Comparison of ENCODE assay signal across 11 cellular contexts in the genomic region with DNA sequence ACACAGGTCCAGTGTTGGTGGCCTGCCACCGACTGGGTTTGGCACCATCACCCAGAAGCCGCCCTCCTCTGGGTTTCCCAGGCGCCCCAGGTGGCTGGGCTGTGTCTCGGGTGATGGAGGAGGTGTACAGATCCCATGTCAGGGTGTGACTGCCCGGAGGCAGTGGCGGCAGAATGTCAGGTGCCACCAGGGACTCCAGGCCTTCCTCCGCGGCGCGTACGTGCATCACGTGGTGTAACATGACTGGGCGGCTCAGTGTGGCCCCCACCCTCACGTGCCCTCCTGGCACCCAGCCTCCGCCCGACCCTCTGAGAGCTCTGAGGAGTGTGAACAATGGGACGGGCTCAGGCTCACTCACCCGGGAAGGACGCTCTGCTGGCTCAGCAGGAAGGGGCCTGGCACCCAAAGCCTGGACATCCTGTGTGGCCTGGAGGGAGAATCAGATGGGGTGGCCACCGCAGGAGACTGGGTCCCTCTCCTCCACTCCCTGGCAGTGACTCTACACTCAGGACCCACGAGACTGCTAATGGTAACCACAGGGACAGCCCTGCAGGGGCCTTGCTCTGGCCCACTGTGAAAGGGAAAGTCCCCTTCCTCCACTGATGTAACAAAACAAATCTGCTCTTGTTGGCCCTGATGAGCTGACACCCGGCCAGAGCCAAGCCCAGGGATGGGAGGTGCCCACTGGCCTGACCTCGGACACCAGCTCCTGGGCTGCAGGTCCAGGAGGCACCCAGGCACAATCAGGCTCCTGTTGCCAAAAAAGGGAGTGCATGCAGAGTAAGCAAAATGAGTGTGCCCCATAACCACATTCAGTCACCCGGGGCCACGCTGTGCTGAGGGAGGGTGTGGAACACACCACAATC.
DNase-seq lines count a peak whose midpoint lies in the region; ATAC-seq, FAIRE-seq and TF ChIP-seq lines count a peak whose summit lies in the region.
"Had no signal": no experiment of that assay in that cellular context is flagged by ENCODE, and none has a peak within 500 bp of the region (broad histone marks: within the 10 kb centered on the region; RNA-seq: fewer than 3 reads in every experiment).

No MANE protein-coding gene starts in this region.

- H3K4me3 ChIP-seq in esophagus muscularis mucosa = no peak overlapping the region
- H3K4me3 ChIP-seq in psoas muscle = no peak overlapping the region

- no peak overlapping the region for H3K27ac Mint-ChIP-seq in T-cell

- peaks cover 15% of the 10 kb centered on the region for H3K36me3 Mint-ChIP-seq in T-cell

- H3K27ac ChIP-seq in esophagus muscularis mucosa (replicated peaks in 1 of 4) = peak overlapping the region in 3 of 4 donors; percentile 34 to 51 (median 40)
- H3K27ac ChIP-seq in psoas muscle = peak overlapping the region; percentile 30

- TF ChIP-seq POLR2A in esophagus muscularis mucosa (IDR thresholded peaks at IDR 0.05; ENCODE audit: low read depth) = no peak
- TF ChIP-seq POLR2A in GM12891 (IDR thresholded peaks at IDR 0.05; ENCODE audit: low read depth, low read length) = no peak

- POLR2A ChIA-PET in T-cell (lab: Charles Lee) = no interaction called here

- 82% methylated on average over 14 of the region's 25 CpGs for WGBS in esophagus muscularis mucosa
- 57 to 83% (median 74%) methylated on average over 23 to 25 of the region's 25 CpGs for WGBS in psoas muscle, 3 donors

- H3K4me1 Mint-ChIP-seq in T-cell = peaks cover 1 to 7% (median 4%) of the 10 kb centered on the region in 3 donors

- H3K9me3 ChIP-seq in esophagus muscularis mucosa = no peaks in the 10 kb centered on the region
- no peaks in the 10 kb centered on the region for H3K9me3 ChIP-seq in psoas muscle

- intact Hi-C loops in esophagus muscularis mucosa (cut with DNase I) = no loop called here
- intact Hi-C loops in psoas muscle (cut with DNase I) = no loop called here

- TF ChIP-seq EP300 in esophagus muscularis mucosa (IDR thresholded peaks at IDR 0.05) = no peak

- CTCF ChIA-PET in T-cell (lab: Charles Lee) = no interaction called here

- no peaks in the 10 kb centered on the region for H3K27me3 ChIP-seq in esophagus muscularis mucosa
- H3K27me3 ChIP-seq in psoas muscle (ENCODE audit: insufficient read depth in 3 of 3, low read length in 2 of 3) = no peaks in the 10 kb centered on the region

- H3K9me3 Mint-ChIP-seq in T-cell = no peaks in the 10 kb centered on the region
- H3K9me3 Mint-ChIP-seq: nephron had no signal

- no peaks in the 10 kb centered on the region for H3K36me3 ChIP-seq in esophagus muscularis mucosa
- H3K36me3 ChIP-seq in psoas muscle (ENCODE audit: insufficient read depth in 1 of 2, low read depth in 1 of 2) = no peaks in the 10 kb centered on the region

- H3K27me3 Mint-ChIP-seq in T-cell = no peaks in the 10 kb centered on the region

- H3K4me3 Mint-ChIP-seq in T-cell = no peak overlapping the region
- H3K4me3 Mint-ChIP-seq: nephron had no signal

- peaks cover 22 to 30% (median 26%) of the 10 kb centered on the region in 4 donors for H3K4me1 ChIP-seq in esophagus muscularis mucosa
- peaks cover 24% of the 10 kb centered on the region for H3K4me1 ChIP-seq in psoas muscle

- no peak for FAIRE-seq in GM12891 (lab: Jason Lieb, UNC)
- FAIRE-seq: GM12892 had no signal

- TF ChIP-seq CTCF in esophagus muscularis mucosa (IDR thresholded peaks at IDR 0.05) (no peak), psoas muscle (IDR thresholded peaks at IDR 0.05) (no peak)

- ATAC-seq in GM19023 (IDR thresholded peaks at IDR 0.05; ENCODE audit: unreplicated experiment) (peak; percentile 54), psoas muscle (peak in 3 of 4 donors; percentile 28 to 39 (median 34)), GM21529 (IDR thresholded peaks at IDR 0.05; ENCODE audit: unreplicated experiment) (no peak), T-cell (replicated peaks in 1 of 4) (no peak)

- DNase-seq in NCI-H2029 (lab: John Stamatoyannopoulos, UW) (peak; percentile 82), esophagus muscularis mucosa (ENCODE audit: extremely low spot score) (no peak), psoas muscle (peak in 1 of 2 donors; percentile 49), GM12891 (ENCODE audit: insufficient read length, low spot score) (no peak), T-cell (no peak), iPS-NIHi11 (ENCODE audit: low spot score) (no peak)
- DNase-seq: NCI-H226 had no signal

TF ChIP-seq in GM12891, 5 proteins besides CTCF, POLR2A, EP300 and RAD21:
- TF ChIP-seq POLR2AphosphoS5 (IDR thresholded peaks at IDR 0.05; ENCODE audit: low read depth, low read length) (no peak), PAX5 (IDR thresholded peaks at IDR 0.05; ENCODE audit: insufficient read depth, low read length, severe bottlenecking) (no peak), SPI1 (IDR thresholded peaks at IDR 0.05; ENCODE audit: low read depth, low read length) (no peak), TAF1 (IDR thresholded peaks at IDR 0.05; ENCODE audit: low read depth, low read length) (no peak), POU2F2 (IDR thresholded peaks at IDR 0.05; ENCODE audit: low read depth, low read length) (no peak)
TF ChIP-seq in GM12891: peak in this region for 0.

Comparison
In these comparisons a context has a peak if more than half of its experiments do, and no peak if none do; other contexts are left out.
1. ATAC-seq: peak in GM19023 (single experiment) and psoas muscle (3 of 4); none in GM21529 (single experiment) and T-cell (0 of 4).